Comparison of ENCODE assay signal across 23 cellular contexts in genomic region chr6:49539102-49539501, GRCh38. TPM values are rescaled to one million over a fixed set of nuclear protein-coding genes. Genes with fewer than 3 reads are reported as not detected.
DNase-seq lines count a peak whose midpoint lies in the region; ATAC-seq, FAIRE-seq and TF ChIP-seq lines count a peak whose summit lies in the region.
"Had no signal": no experiment of that assay in that cellular context is flagged by ENCODE, and none has a peak within 500 bp of the region (broad histone marks: within the 10 kb centered on the region; RNA-seq: fewer than 3 reads in every experiment).

No MANE protein-coding gene starts in this region.

- H3K4me3 ChIP-seq in HepG2 (replicated peaks in 1 of 3; ENCODE audit: insufficient read depth in 1 of 3, low read depth in 2 of 3, low read length in 3 of 3): no peak overlapping the region
- H3K4me3 ChIP-seq in right lobe of liver: no peak overlapping the region
- no peak overlapping the region for H3K4me3 ChIP-seq in K562

- intact Hi-C loops in HepG2 (cut with micrococcal nuclease; ENCODE audit: unreplicated experiment): no loop called here
- intact Hi-C loops in right lobe of liver (cut with DNase I): loop anchor here in 1 of 2 donors (10.0 kb wide), 1 partner anchor 76 kb away; no protein-coding TSS in a partner anchor
- intact Hi-C loops in K562 (cut with micrococcal nuclease): no loop called here

- ATAC-seq in HepG2: no peak
- no peak for ATAC-seq in right lobe of liver
- ATAC-seq in K562: no peak

- H3K4me1 ChIP-seq in HepG2 (ENCODE audit: insufficient read depth, low read length) (peaks cover 7% of the 10 kb centered on the region), right lobe of liver (no peaks in the 10 kb centered on the region), K562 (replicated peaks in 1 of 2; ENCODE audit: control insufficient read depth in 2 of 2, insufficient read depth in 2 of 2, low read length in 2 of 2) (peaks cover 0 to 16% of the 10 kb centered on the region in 2 experiments; a peak in 2 of 5 replicates)
- H3K4me1 ChIP-seq: Caco-2 had no signal

- H3K9me1 ChIP-seq in K562 (ENCODE audit: control insufficient read depth, insufficient read depth, low read length): no peaks in the 10 kb centered on the region

- H3K36me3 ChIP-seq in HepG2 (replicated peaks in 1 of 2; ENCODE audit: control insufficient read depth in 1 of 2, insufficient read depth in 2 of 2, low read length in 2 of 2) (no peaks in the 10 kb centered on the region), right lobe of liver (no peaks in the 10 kb centered on the region), K562 (ENCODE audit: control insufficient read depth, insufficient read depth, low read length) (no peaks in the 10 kb centered on the region)
- H3K36me3 ChIP-seq: BE2C had no signal

- FAIRE-seq in HepG2 (lab: Jason Lieb, UNC) (no peak), K562 (lab: Jason Lieb, UNC) (no peak)

- in situ Hi-C loops in HepG2 (cut with HindIII; ENCODE audit: extremely low pct_ligation_motif_present, low pct_unique_long_range_greater_than_20kb) (no loop called here), K562 (cut with MboI) (loop anchor here (10.0 kb wide), 1 partner anchor 306 kb away; no protein-coding TSS in a partner anchor)

- TF ChIP-seq CTCF in HepG2 (CRISPR knock-in tag; IDR thresholded peaks at IDR 0.05) (no peak), right lobe of liver (IDR thresholded peaks at IDR 0.05) (no peak), K562 (IDR thresholded peaks at IDR 0.05 in 2 of 3, conservative IDR thresholded peaks at IDR 0.05 in 1 of 3; ENCODE audit: insufficient read depth in 2 of 3, low read depth in 1 of 3, low read length in 3 of 3) (no peak)

- H2AFZ ChIP-seq in HepG2 (ENCODE audit: low read length) (no peak overlapping the region), K562 (ENCODE audit: low read depth, low read length) (no peak overlapping the region)

- no peak for DNase-seq in HepG2 (ENCODE audit: low spot score)
- DNase-seq in right lobe of liver: no peak
- DNase-seq in K562 (ENCODE audit: extremely low read depth in 1 of 4, low spot score in 3 of 4): no peak
- DNase-seq in SIG-M5 treated with dmso at 0.1 percent for 504 hours (lab: John Stamatoyannopoulos, UW; ENCODE audit: unreplicated experiment): no peak
- no peak for DNase-seq in AG20443 (ENCODE audit: low spot score)
- no peak for DNase-seq in AG08396 (ENCODE audit: low spot score)
- DNase-seq: BE2C; Caco-2; CD4-positive, alpha-beta T cell; DMS153; DMS79; GDM1; GOT3; H9 had no signal

- H3K4me2 ChIP-seq in HepG2 (ENCODE audit: low read depth, low read length) (no peak overlapping the region), K562 (ENCODE audit: insufficient read depth, low read length) (no peak overlapping the region)
- H3K4me2 ChIP-seq: KMS-11 had no signal

- H3K9me3 ChIP-seq in HepG2 (ENCODE audit: low read length): no peaks in the 10 kb centered on the region
- no peaks in the 10 kb centered on the region for H3K9me3 ChIP-seq in right lobe of liver
- no peaks in the 10 kb centered on the region for H3K9me3 ChIP-seq in K562 (replicated peaks; ENCODE audit: control insufficient read depth, insufficient read depth, low read depth, low read length)
- H3K9me3 ChIP-seq: BE2C, Caco-2 had no signal

- WGBS in HepG2 (ENCODE audit: low lambda C conversion rate): 94% methylated on average over 3 of the region's 3 CpGs
- WGBS in right lobe of liver (ENCODE audit: insufficient coverage, low coverage, low lambda C conversion rate, missing lambda C conversion rate): 96% methylated on average over 3 of the region's 3 CpGs
- 93% methylated on average over 3 of the region's 3 CpGs for WGBS in K562 (ENCODE audit: insufficient coverage, low coverage, missing lambda C conversion rate)

- H4K20me1 ChIP-seq in HepG2 (ENCODE audit: insufficient read depth, low read length) (no peaks in the 10 kb centered on the region), K562 (replicated peaks; ENCODE audit: control insufficient read depth, insufficient read depth, low read length) (no peaks in the 10 kb centered on the region)

- TF ChIP-seq EP300 in HepG2 (IDR thresholded peaks at IDR 0.05; ENCODE audit: low read depth in 2 of 2, low read length in 2 of 2) (no peak), HepG2 (CRISPR knock-in tag; IDR thresholded peaks at IDR 0.05; ENCODE audit: borderline replicate concordance) (no peak), Ishikawa (IDR thresholded peaks at IDR 0.05; ENCODE audit: borderline replicate concordance) (no peak), K562 (IDR thresholded peaks at IDR 0.05; ENCODE audit: low read length) (no peak)

- POLR2A ChIA-PET in HepG2 (lab: Yijun Ruan, JAX) (no interaction called here), K562 (lab: Yijun Ruan, JAX) (no interaction called here)

- H3K27me3 ChIP-seq in HepG2 (ENCODE audit: control insufficient read depth in 1 of 2, insufficient read depth in 2 of 2, low read length in 2 of 2): no peaks in the 10 kb centered on the region; a peak in 1 of 5 replicates
- H3K27me3 ChIP-seq in right lobe of liver: no peaks in the 10 kb centered on the region
- no peaks in the 10 kb centered on the region for H3K27me3 ChIP-seq in K562 (ENCODE audit: control insufficient read depth in 2 of 2, insufficient read depth in 2 of 2, low read length in 2 of 2)
- H3K27me3 ChIP-seq: BE2C had no signal

- TF ChIP-seq POLR2A in HepG2 (IDR thresholded peaks at IDR 0.05; ENCODE audit: insufficient read depth in 1 of 2, low read depth in 2 of 2, low read length in 2 of 2) (no peak), right lobe of liver (IDR thresholded peaks at IDR 0.05) (no peak), K562 (conservative IDR thresholded peaks at IDR 0.05) (no peak)

- no peak for TF ChIP-seq RAD21 in HepG2 (CRISPR knock-in tag; IDR thresholded peaks at IDR 0.05)
- no peak for TF ChIP-seq RAD21 in Ishikawa (IDR thresholded peaks at IDR 0.05; ENCODE audit: low read depth)
- TF ChIP-seq RAD21 in K562 (CRISPR knock-in tag; conservative IDR thresholded peaks at IDR 0.05 in 1 of 2, IDR thresholded peaks at IDR 0.05 in 1 of 2): no peak

- H3K27ac ChIP-seq in HepG2 (ENCODE audit: extremely low read length, insufficient read depth, low read length): no peak overlapping the region
- H3K27ac ChIP-seq in right lobe of liver: no peak overlapping the region
- no peak overlapping the region for H3K27ac ChIP-seq in K562 (ENCODE audit: extremely low read depth, low read depth, low read length)
- H3K27ac ChIP-seq: 22Rv1, KMS-11 had no signal

- CTCF ChIA-PET in HepG2 (lab: Yijun Ruan, JAX; ENCODE audit: low intra/inter-chr PET ratio, low total read pairs): no interaction called here
- CTCF ChIA-PET in K562 (lab: Yijun Ruan, JAX; ENCODE audit: low intra/inter-chr PET ratio): no interaction called here

- H3K79me2 ChIP-seq in HepG2 (ENCODE audit: insufficient read depth, low read length) (no peaks in the 10 kb centered on the region), K562 (ENCODE audit: control insufficient read depth, insufficient read depth, low read length) (no peaks in the 10 kb centered on the region)

- BruUV-seq in HepG2 (replicated peaks; lab: Mats Ljungman, UMichigan): no TSS peak
- BruUV-seq in K562 (replicated peaks; lab: Mats Ljungman, UMichigan): no TSS peak

- H3K9ac ChIP-seq in HepG2 (ENCODE audit: insufficient read depth, low read depth, low read length): no peak overlapping the region
- H3K9ac ChIP-seq in K562 (ENCODE audit: insufficient read depth in 1 of 2, low read depth in 2 of 2, low read length in 2 of 2): no peak overlapping the region
- H3K9ac ChIP-seq: KMS-11 had no signal

RNA-seq across cellular contexts. Expression of gene C6orf141, which starts 11.4 kb away (rescaled TPM):
- not detected in 2 replicates for total RNA-seq in HepG2 (2016; rRNA removed; fragmentation: Illumina TruSeq; extraction: Trizol)
- not detected in 2 replicates for total RNA-seq in HepG2 (2016; cell fraction: cytosol; rRNA removed; fragmentation: Illumina TruSeq; extraction: Trizol; ENCODE audit: low read depth)
- not detected in 2 replicates for total RNA-seq in HepG2 (2016; cell fraction: insoluble cytoplasmic fraction; rRNA removed; fragmentation: Illumina TruSeq; extraction: Trizol)
- total RNA-seq in HepG2 (2016; cell fraction: membrane; rRNA removed; fragmentation: Illumina TruSeq; extraction: Trizol): not detected in 2 replicates
- total RNA-seq in HepG2 (2016; cell fraction: nucleus; rRNA removed; fragmentation: Illumina TruSeq; extraction: Trizol): not detected in 2 replicates
- 0.07 and 0.12 TPM in 2 replicates for polyA plus RNA-seq in HepG2 (2011; rRNA removed)
- polyA plus RNA-seq in HepG2 (2011; cell fraction: cytosol; rRNA removed): not detected in 2 replicates
- polyA plus RNA-seq in HepG2 (2011; cell fraction: nucleus; rRNA removed): 0.29 TPM in 1 of 2 replicates, not detected in the other
- polyA plus RNA-seq in HepG2 (2012): not detected in 2 replicates
- polyA plus RNA-seq in HepG2 (2016; cell fraction: cytosol; fragmentation: Illumina TruSeq; extraction: Trizol; ENCODE audit: low read depth): not detected in 2 replicates
- polyA plus RNA-seq in HepG2 (2016; cell fraction: insoluble cytoplasmic fraction; fragmentation: Illumina TruSeq; extraction: Trizol; ENCODE audit: low read depth): not detected in 2 replicates
- not detected in 2 replicates for polyA plus RNA-seq in HepG2 (2016; cell fraction: membrane; fragmentation: Illumina TruSeq; extraction: Trizol; ENCODE audit: low read depth)
- not detected in 2 replicates for polyA plus RNA-seq in HepG2 (2016; cell fraction: nucleus; fragmentation: Illumina TruSeq; extraction: Trizol; ENCODE audit: insufficient read depth, low read depth)
- polyA minus RNA-seq in HepG2 (2011; rRNA and poly(A)+ RNA removed; ENCODE audit: low replicate concordance): not detected in 2 replicates
- not detected in 2 replicates for polyA minus RNA-seq in HepG2 (2011; cell fraction: cytosol; rRNA and poly(A)+ RNA removed)
- polyA minus RNA-seq in HepG2 (2011; cell fraction: nucleus; rRNA and poly(A)+ RNA removed): not detected in 2 replicates
- total RNA-seq in right lobe of liver: 1 to 10 TPM in 3 of 6 experiments, under 1 TPM in 3; 0.18 to 3.4 (median 0.79) TPM
- not detected in 2 replicates for total RNA-seq in K562 (2011; cell fraction: chromatin; rRNA removed; ENCODE audit: low replicate concordance)
- not detected in 2 replicates for total RNA-seq in K562 (2011; cell fraction: nucleolus; rRNA removed)
- not detected in 2 replicates for total RNA-seq in K562 (2011; cell fraction: nucleoplasm; rRNA removed)
- total RNA-seq in K562 (2014; rRNA removed): not detected in 2 replicates
- total RNA-seq in K562 (2014; rRNA removed; fragmentation: Illumina TruSeq; extraction: Trizol): not detected in 2 replicates
- total RNA-seq in K562 (2015; rRNA removed; fragmentation: Illumina TruSeq; extraction: Trizol): not detected in 2 replicates
- not detected in 2 replicates for total RNA-seq in K562 (2021)
- polyA plus RNA-seq in K562 (2011; rRNA removed): not detected in 2 replicates
- not detected in 2 replicates for polyA plus RNA-seq in K562 (2011; cell fraction: cytosol; rRNA removed)
- not detected in 2 replicates for polyA plus RNA-seq in K562 (2011; cell fraction: nucleus; rRNA removed)
- not detected in 2 replicates for polyA plus RNA-seq in K562 (2012)
- polyA plus RNA-seq in K562 (2014; fragmentation: Illumina TruSeq; extraction: Trizol): not detected in 2 replicates
- not detected for polyA plus RNA-seq in K562 (2014; fragmentation: Nextera tagmentation; extraction: Ambion mirVana)
- not detected in 2 replicates for polyA plus RNA-seq in K562 (2014; rRNA removed)
- not detected in 2 replicates for polyA minus RNA-seq in K562 (2011; rRNA and poly(A)+ RNA removed)
- polyA minus RNA-seq in K562 (2011; cell fraction: cytosol; rRNA and poly(A)+ RNA removed): not detected in 2 replicates
- polyA minus RNA-seq in K562 (2011; cell fraction: nucleus; rRNA and poly(A)+ RNA removed): not detected in 2 replicates
- total RNA-seq: CD4-positive, alpha-beta T cell had no signal
- polyA plus RNA-seq: AG04450, IgD-negative memory B cell had no signal

RNA-seq across cellular contexts. Expression of gene GLYATL3, which starts 39.4 kb away (rescaled TPM):
- not detected in 2 replicates for total RNA-seq in HepG2 (2016; rRNA removed; fragmentation: Illumina TruSeq; extraction: Trizol)
- not detected in 2 replicates for total RNA-seq in HepG2 (2016; cell fraction: cytosol; rRNA removed; fragmentation: Illumina TruSeq; extraction: Trizol; ENCODE audit: low read depth)
- total RNA-seq in HepG2 (2016; cell fraction: insoluble cytoplasmic fraction; rRNA removed; fragmentation: Illumina TruSeq; extraction: Trizol): not detected in 2 replicates
- total RNA-seq in HepG2 (2016; cell fraction: membrane; rRNA removed; fragmentation: Illumina TruSeq; extraction: Trizol): not detected in 2 replicates
- not detected in 2 replicates for total RNA-seq in HepG2 (2016; cell fraction: nucleus; rRNA removed; fragmentation: Illumina TruSeq; extraction: Trizol)
- 0.05 TPM in 1 of 2 replicates, not detected in the other for polyA plus RNA-seq in HepG2 (2011; rRNA removed)
- polyA plus RNA-seq in HepG2 (2011; cell fraction: cytosol; rRNA removed): not detected in 2 replicates
- polyA plus RNA-seq in HepG2 (2011; cell fraction: nucleus; rRNA removed): not detected in 2 replicates
- not detected in 2 replicates for polyA plus RNA-seq in HepG2 (2012)
- not detected in 2 replicates for polyA plus RNA-seq in HepG2 (2016; cell fraction: cytosol; fragmentation: Illumina TruSeq; extraction: Trizol; ENCODE audit: low read depth)
- not detected in 2 replicates for polyA plus RNA-seq in HepG2 (2016; cell fraction: insoluble cytoplasmic fraction; fragmentation: Illumina TruSeq; extraction: Trizol; ENCODE audit: low read depth)
- polyA plus RNA-seq in HepG2 (2016; cell fraction: membrane; fragmentation: Illumina TruSeq; extraction: Trizol; ENCODE audit: low read depth): not detected in 2 replicates
- polyA plus RNA-seq in HepG2 (2016; cell fraction: nucleus; fragmentation: Illumina TruSeq; extraction: Trizol; ENCODE audit: insufficient read depth, low read depth): not detected in 2 replicates
- not detected in 2 replicates for polyA minus RNA-seq in HepG2 (2011; rRNA and poly(A)+ RNA removed; ENCODE audit: low replicate concordance)
- not detected in 2 replicates for polyA minus RNA-seq in HepG2 (2011; cell fraction: cytosol; rRNA and poly(A)+ RNA removed)
- not detected in 2 replicates for polyA minus RNA-seq in HepG2 (2011; cell fraction: nucleus; rRNA and poly(A)+ RNA removed)
- total RNA-seq in right lobe of liver: under 1 TPM in 2 of 6 experiments, not detected in 4; 0.44 to 0.48 TPM
- total RNA-seq in K562 (2011; cell fraction: chromatin; rRNA removed; ENCODE audit: low replicate concordance): not detected in 2 replicates
- not detected in 2 replicates for total RNA-seq in K562 (2011; cell fraction: nucleolus; rRNA removed)
- not detected in 2 replicates for total RNA-seq in K562 (2011; cell fraction: nucleoplasm; rRNA removed)
- not detected in 2 replicates for total RNA-seq in K562 (2014; rRNA removed)
- total RNA-seq in K562 (2014; rRNA removed; fragmentation: Illumina TruSeq; extraction: Trizol): not detected in 2 replicates
- total RNA-seq in K562 (2015; rRNA removed; fragmentation: Illumina TruSeq; extraction: Trizol): not detected in 2 replicates
- total RNA-seq in K562 (2021): not detected in 2 replicates
- polyA plus RNA-seq in K562 (2011; rRNA removed): not detected in 2 replicates
- polyA plus RNA-seq in K562 (2011; cell fraction: cytosol; rRNA removed): not detected in 2 replicates
- polyA plus RNA-seq in K562 (2011; cell fraction: nucleus; rRNA removed): not detected in 2 replicates
- not detected in 2 replicates for polyA plus RNA-seq in K562 (2012)
- polyA plus RNA-seq in K562 (2014; fragmentation: Illumina TruSeq; extraction: Trizol): not detected in 2 replicates
- polyA plus RNA-seq in K562 (2014; fragmentation: Nextera tagmentation; extraction: Ambion mirVana): not detected
- not detected in 2 replicates for polyA plus RNA-seq in K562 (2014; rRNA removed)
- not detected in 2 replicates for polyA minus RNA-seq in K562 (2011; rRNA and poly(A)+ RNA removed)
- not detected in 2 replicates for polyA minus RNA-seq in K562 (2011; cell fraction: cytosol; rRNA and poly(A)+ RNA removed)
- not detected in 2 replicates for polyA minus RNA-seq in K562 (2011; cell fraction: nucleus; rRNA and poly(A)+ RNA removed)
- total RNA-seq: A673; Caco-2; CD4-positive, alpha-beta T cell; Daoy; H9; HT-29; LHCN-M2 had no signal
- polyA plus RNA-seq: AG04450, IgD-negative memory B cell had no signal

Comparison
In these comparisons a context has a peak if more than half of its experiments do, and no peak if none do; other contexts are left out.
1. Of the 241 proteins assayed by ChIP-seq in both HepG2 and K562: peak only in HepG2: none; only in K562: none; in both: CEBPB and CEBPG; in neither: 238; mixed calls (peak in some experiments, not most) for 1.